ENCODE assay signal across 8 cellular contexts in genomic region chr17:39687546-39688474, GRCh38. TPM values are rescaled to one million over a fixed set of nuclear protein-coding genes. Genes with fewer than 3 reads are reported as not detected.
DNase-seq lines count a peak whose midpoint lies in the region; ATAC-seq and TF ChIP-seq lines count a peak whose summit lies in the region.

A gene with protein sequence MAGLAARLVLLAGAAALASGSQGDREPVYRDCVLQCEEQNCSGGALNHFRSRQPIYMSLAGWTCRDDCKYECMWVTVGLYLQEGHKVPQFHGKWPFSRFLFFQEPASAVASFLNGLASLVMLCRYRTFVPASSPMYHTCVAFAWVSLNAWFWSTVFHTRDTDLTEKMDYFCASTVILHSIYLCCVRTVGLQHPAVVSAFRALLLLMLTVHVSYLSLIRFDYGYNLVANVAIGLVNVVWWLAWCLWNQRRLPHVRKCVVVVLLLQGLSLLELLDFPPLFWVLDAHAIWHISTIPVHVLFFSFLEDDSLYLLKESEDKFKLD (minus strand): TSS chr17:39688057. CDS start chr17:39688014, 43 bp downstream.

- H3K4me3 ChIP-seq in kidney epithelial cell (ENCODE audit: low read depth, low read length): peak within 1 kb of the TSS; percentile 82

- no peaks in the 10 kb centered on the region for H3K36me3 ChIP-seq in kidney epithelial cell (ENCODE audit: control insufficient read depth, insufficient read depth, low read length)

- peak; percentile 89 for ATAC-seq in GM19035 (IDR thresholded peaks at IDR 0.05; ENCODE audit: unreplicated experiment)
- peak; percentile 86 for ATAC-seq in HG03342 (IDR thresholded peaks at IDR 0.05; ENCODE audit: unreplicated experiment)

- no peaks in the 10 kb centered on the region for H3K27me3 ChIP-seq in kidney epithelial cell (ENCODE audit: control insufficient read depth, insufficient read depth, low read length)

- TF ChIP-seq CTCF in kidney epithelial cell (IDR thresholded peaks at IDR 0.05; ENCODE audit: insufficient read depth, low read length, poor library complexity, severe bottlenecking): no peak

- DNase-seq in AML-193 (lab: John Stamatoyannopoulos, UW) (peak; percentile 96 to 100), NCI-H345 treated with DMSO at 0.1 percent for 48 hours (lab: John Stamatoyannopoulos, UW; ENCODE audit: unreplicated experiment) (peak; percentile 87), cerebellar nuclear complex (lab: John Stamatoyannopoulos, UW) (peak; percentile 62 to 71), kidney epithelial cell (ENCODE audit: low read depth) (peak; percentile 54)
- peak; percentile 83 for DNase-seq in activated CD4-positive, CD25-positive, alpha-beta regulatory T cell treated with anti-CD3 and anti-CD28 coated beads, Interleukin-2, amount 50 U/mL, for 72 hours
- peak; percentile 89 for DNase-seq in stimulated activated CD4-positive, alpha-beta T cell treated with anti-CD3 and anti-CD28 coated beads, Interleukin-15, amount 100 ng/mL, for 24 hours

RNA-seq across cellular contexts. Expression of the gene that starts here (rescaled TPM):
- total RNA-seq in kidney epithelial cell: 12.5 and 12.8 TPM in 2 replicates

Comparison
In these comparisons a context has a peak if more than half of its experiments do, and no peak if none do; other contexts are left out.
1. Peak in every context shown above with its lines: DNase-seq, ATAC-seq and H3K4me3 ChIP-seq.